Comparison of ENCODE assay signal across 18 cellular contexts in the genomic region with DNA sequence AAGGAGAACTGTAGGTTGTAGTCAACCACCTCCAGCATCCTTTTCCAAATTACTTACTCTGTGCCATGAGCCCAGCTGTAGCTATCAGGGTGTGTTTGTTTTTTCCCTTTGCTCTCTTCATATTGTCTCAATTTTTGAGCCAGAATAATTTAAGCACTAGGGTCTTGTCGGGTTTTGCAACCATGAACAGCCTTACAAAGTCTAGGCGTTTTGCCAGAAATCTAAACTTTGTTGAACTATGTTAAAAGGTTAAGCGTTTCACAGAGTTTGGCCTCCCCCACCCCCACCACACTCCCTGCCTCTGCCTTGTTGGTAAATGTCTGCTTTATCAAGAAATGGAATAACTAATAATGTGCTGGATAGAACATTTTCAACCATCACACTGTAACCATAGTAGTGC.
A peak's percentile ranks its signal among the peaks of the same experiment; 100 is the strongest.
DNase-seq lines count a peak whose midpoint lies in the region; ATAC-seq and TF ChIP-seq lines count a peak whose summit lies in the region.
"Had no signal": no experiment of that assay in that cellular context is flagged by ENCODE, and none has a peak within 500 bp of the region (broad histone marks: within the 10 kb centered on the region; RNA-seq: fewer than 3 reads in every experiment).

No MANE protein-coding gene starts in this region.

- TF ChIP-seq POLR2A in ovary (IDR thresholded peaks at IDR 0.05), result no peak

- 4 to 12% (median 6%) methylated on average over 3 of the region's 3 CpGs for WGBS in ovary, 3 donors

- intact Hi-C loops in left cardiac atrium (cut with DNase I), result no loop called here
- intact Hi-C loops in ovary (cut with DNase I), result no loop called here
- intact Hi-C loops in head of caudate nucleus (cut with DNase I), result no loop called here

- no peaks in the 10 kb centered on the region for H3K36me3 ChIP-seq in ovary
- no peaks in the 10 kb centered on the region for H3K36me3 ChIP-seq in MG63
- H3K36me3 ChIP-seq: thoracic aorta had no signal

- ATAC-seq in left cardiac atrium (peak; percentile 80 to 81), GM21723 (IDR thresholded peaks at IDR 0.05; ENCODE audit: unreplicated experiment) (no peak)
- ATAC-seq in activated naive CD8-positive, alpha-beta T cell treated with anti-CD3 and anti-CD28 coated beads, Interleukin-2, amount 50 U/mL, for 24 hours, result no peak
- ATAC-seq: natural killer cell had no signal

- no peak overlapping the region for H3K27ac ChIP-seq in AG04450 (ENCODE audit: low read depth, low read length)
- H3K27ac ChIP-seq in ovary, result peak overlapping the region in 1 of 2 donors; percentile 78
- H3K27ac ChIP-seq: PC-9, thoracic aorta had no signal

- no peak for TF ChIP-seq CTCF in AG04450 (IDR thresholded peaks at IDR 0.05; ENCODE audit: low read depth, low read length)
- TF ChIP-seq CTCF in brain (conservative IDR thresholded peaks at IDR 0.05), result no peak
- no peak for TF ChIP-seq CTCF in ovary (IDR thresholded peaks at IDR 0.05)

- H3K27ac Mint-ChIP-seq in brain, result peak overlapping the region in 4 of 5 experiments; percentile 58 to 86 (median 77)
- no peak overlapping the region for H3K27ac Mint-ChIP-seq in activated naive CD8-positive, alpha-beta T cell treated with anti-CD3 and anti-CD28 coated beads, Interleukin-2, amount 50 U/mL, for 24 hours
- H3K27ac Mint-ChIP-seq: activated naive CD8-positive, alpha-beta T cell; activated T-cell treated with anti-CD3 and anti-CD28 coated beads, Interleukin-2, amount 50 U/mL, for 24 hours; natural killer cell had no signal

- CTCF ChIA-PET in AG04450 (lab: Charles Lee), result interaction anchor here (0.8 kb wide), 1 partner anchor 454 kb away, joined by 3 read pairs; no protein-coding TSS in a partner anchor

- no peak for TF ChIP-seq EP300 in ovary (IDR thresholded peaks at IDR 0.05)

- H3K36me3 Mint-ChIP-seq in brain, result no peaks in the 10 kb centered on the region
- no peaks in the 10 kb centered on the region for H3K36me3 Mint-ChIP-seq in activated naive CD8-positive, alpha-beta T cell treated with anti-CD3 and anti-CD28 coated beads, Interleukin-2, amount 50 U/mL, for 24 hours (ENCODE audit: low read depth)
- H3K36me3 Mint-ChIP-seq: activated naive CD8-positive, alpha-beta T cell; CD4-positive, alpha-beta memory T cell; natural killer cell had no signal

- H3K27me3 Mint-ChIP-seq in brain, result no peaks in the 10 kb centered on the region
- peaks cover 2% of the 10 kb centered on the region for H3K27me3 Mint-ChIP-seq in activated naive CD8-positive, alpha-beta T cell treated with anti-CD3 and anti-CD28 coated beads, Interleukin-2, amount 50 U/mL, for 24 hours

- H3K4me3 Mint-ChIP-seq in brain, result no peak overlapping the region
- no peak overlapping the region for H3K4me3 Mint-ChIP-seq in activated naive CD8-positive, alpha-beta T cell treated with anti-CD3 and anti-CD28 coated beads, Interleukin-2, amount 50 U/mL, for 24 hours
- H3K4me3 Mint-ChIP-seq: activated naive CD8-positive, alpha-beta T cell; activated T-cell treated with anti-CD3 and anti-CD28 coated beads, Interleukin-2, amount 50 U/mL, for 24 hours; CD4-positive, alpha-beta memory T cell; natural killer cell had no signal

- peaks cover 17% of the 10 kb centered on the region for H3K4me1 Mint-ChIP-seq in brain
- no peaks in the 10 kb centered on the region for H3K4me1 Mint-ChIP-seq in activated naive CD8-positive, alpha-beta T cell treated with anti-CD3 and anti-CD28 coated beads, Interleukin-2, amount 50 U/mL, for 24 hours
- H3K4me1 Mint-ChIP-seq: CD4-positive, alpha-beta memory T cell; natural killer cell had no signal

- no peaks in the 10 kb centered on the region for H3K27me3 ChIP-seq in AG04450 (ENCODE audit: control insufficient read depth, insufficient read depth, low read length)
- no peaks in the 10 kb centered on the region for H3K27me3 ChIP-seq in ovary
- H3K27me3 ChIP-seq in MG63, result no peaks in the 10 kb centered on the region

- H3K4me3 ChIP-seq in AG04450 (ENCODE audit: low read depth, low read length), result no peak overlapping the region
- H3K4me3 ChIP-seq in ovary, result no peak overlapping the region
- H3K4me3 ChIP-seq in MG63, result no peak overlapping the region
- H3K4me3 ChIP-seq: lung, PC-9, thoracic aorta had no signal

- POLR2A ChIA-PET in AG04450 (lab: Yijun Ruan, JAX), result no interaction called here

- peaks cover 0 to 2% (median 2%) of the 10 kb centered on the region in 5 experiments for H3K9me3 Mint-ChIP-seq in brain
- no peaks in the 10 kb centered on the region for H3K9me3 Mint-ChIP-seq in activated naive CD8-positive, alpha-beta T cell treated with anti-CD3 and anti-CD28 coated beads, Interleukin-2, amount 50 U/mL, for 24 hours
- H3K9me3 Mint-ChIP-seq: activated T-cell treated with anti-CD3 and anti-CD28 coated beads, Interleukin-2, amount 50 U/mL, for 24 hours had no signal

- H3K4me1 ChIP-seq in ovary (ENCODE audit: insufficient read depth), result peaks cover 11% of the 10 kb centered on the region

- H3K9me3 ChIP-seq in AG04450 (ENCODE audit: control insufficient read depth, insufficient read depth, low read length) (no peaks in the 10 kb centered on the region), ovary (no peaks in the 10 kb centered on the region), MG63 (no peaks in the 10 kb centered on the region)
- H3K9me3 ChIP-seq: thoracic aorta had no signal

- peak; percentile 61 for DNase-seq in AG04450 (ENCODE audit: low read depth, low spot score)
- DNase-seq in left cardiac atrium, result no peak
- peak; percentile 47 to 75 (median 58) for DNase-seq in ovary
- no peak for DNase-seq in activated naive CD8-positive, alpha-beta T cell treated with anti-CD3 and anti-CD28 coated beads, Interleukin-2, amount 50 U/mL, for 24 hours
- DNase-seq in head of caudate nucleus, result no peak
- no peak for DNase-seq in MG63
- DNase-seq: activated T-cell treated with anti-CD3 and anti-CD28 coated beads, Interleukin-2, amount 50 U/mL, for 24 hours; CD4-positive, alpha-beta memory T cell; GOT3; natural killer cell; NCI-H69; PC-9; stimulated activated CD4-positive, alpha-beta T cell treated with anti-CD3 and anti-CD28 coated beads, Interleukin-4, amount 100 ng/mL, for 24 hours had no signal

Comparison
In these comparisons a context has a peak if more than half of its experiments do, and no peak if none do; other contexts are left out.
1. DNase-seq: peak in AG04450 (single experiment) and ovary (5 of 5); none in left cardiac atrium (single experiment), activated naive CD8-positive, alpha-beta T cell treated with anti-CD3 and anti-CD28 coated beads, Interleukin-2, amount 50 U/mL, for 24 hours (single experiment), head of caudate nucleus (0 of 42) and MG63 (single experiment).
2. ATAC-seq: peak in left cardiac atrium (2 of 2); none in activated naive CD8-positive, alpha-beta T cell treated with anti-CD3 and anti-CD28 coated beads, Interleukin-2, amount 50 U/mL, for 24 hours (single experiment) and GM21723 (single experiment).